10 cellular contexts compared by ENCODE assay signal in genomic region chr11:27926981-27927481, GRCh38.
DNase-seq lines count a peak whose midpoint lies in the region; TF ChIP-seq lines count a peak whose summit lies in the region.
"Had no signal": no experiment of that assay in that cellular context is flagged by ENCODE, and none has a peak within 500 bp of the region (broad histone marks: within the 10 kb centered on the region; RNA-seq: fewer than 3 reads in every experiment).

No MANE protein-coding gene starts in this region.

- TF ChIP-seq POLR2A in uterus (IDR thresholded peaks at IDR 0.05): no peak

- H3K56ac ChIP-seq in mesendoderm (ENCODE audit: low read length): no peak overlapping the region

- no peak overlapping the region for H3K4me3 Mint-ChIP-seq in activated naive CD4-positive, alpha-beta T cell treated with anti-CD3 and anti-CD28 coated beads, Interleukin-2, amount 10 ng/mL, durations not matched to agents 7 days and 5 days

- H3K79me1 ChIP-seq in mesendoderm (ENCODE audit: low read length): no peaks in the 10 kb centered on the region

- no peaks in the 10 kb centered on the region for H3K79me2 ChIP-seq in mesendoderm (ENCODE audit: control insufficient read depth, insufficient read depth, low read length)
- H3K79me2 ChIP-seq: hepatocyte had no signal

- no peak overlapping the region for H4K5ac ChIP-seq in mesendoderm (ENCODE audit: low read length)

- no peaks in the 10 kb centered on the region for H3K27me3 Mint-ChIP-seq in activated naive CD4-positive, alpha-beta T cell treated with anti-CD3 and anti-CD28 coated beads, Interleukin-2, amount 10 ng/mL, durations not matched to agents 7 days and 5 days

- H2BK5ac ChIP-seq in mesendoderm (ENCODE audit: low read length): no peak overlapping the region

- H2BK15ac ChIP-seq in mesendoderm (replicated peaks; ENCODE audit: low read depth): no peak overlapping the region

- H3K23ac ChIP-seq in mesendoderm (ENCODE audit: low read length): no peak overlapping the region

- H3K4me3 ChIP-seq in WERI-Rb-1 (ENCODE audit: low read depth, low read length): no peak overlapping the region
- H3K4me3 ChIP-seq in mesendoderm (ENCODE audit: low read length): no peak overlapping the region
- H3K4me3 ChIP-seq in uterus: no peak overlapping the region
- H3K4me3 ChIP-seq: hepatocyte had no signal

- no peak overlapping the region for H4K8ac ChIP-seq in mesendoderm (ENCODE audit: low read depth, low read length)

- H2BK120ac ChIP-seq in mesendoderm (ENCODE audit: low read depth, low read length): no peak overlapping the region

- DNase-seq in ELR (ENCODE audit: low read depth) (peak; percentile 97), MV-4-11 (lab: John Stamatoyannopoulos, UW) (peak; percentile 100), WERI-Rb-1 (peak; percentile 11), mesendoderm (peak; percentile 45), mucosa of gallbladder (ENCODE audit: low spot score) (no peak), uterus (no peak), DMS53 (lab: John Stamatoyannopoulos, UW) (no peak)
- DNase-seq in activated naive CD4-positive, alpha-beta T cell treated with anti-CD3 and anti-CD28 coated beads, Interleukin-2, amount 10 ng/mL, durations not matched to agents 7 days and 5 days: no peak
- DNase-seq: NCI-H1048 had no signal

- no peaks in the 10 kb centered on the region for H3K36me3 ChIP-seq in WERI-Rb-1
- H3K36me3 ChIP-seq in mesendoderm (ENCODE audit: control insufficient read depth, insufficient read depth, low read length): no peaks in the 10 kb centered on the region
- H3K36me3 ChIP-seq in uterus: no peaks in the 10 kb centered on the region

- no CpG with 5 or more reads among the region's 4 CpGs for WGBS in mesendoderm (ENCODE audit: extremely low coverage, insufficient coverage, low lambda C conversion rate)

- no peaks in the 10 kb centered on the region for H3K9me3 ChIP-seq in WERI-Rb-1 (ENCODE audit: severe bottlenecking)
- H3K9me3 ChIP-seq in uterus: no peaks in the 10 kb centered on the region

- no peak overlapping the region for H3K18ac ChIP-seq in mesendoderm (ENCODE audit: low read length)

- H3K27ac ChIP-seq in WERI-Rb-1: no peak overlapping the region
- H3K27ac ChIP-seq in mesendoderm (ENCODE audit: low read depth, low read length): no peak overlapping the region
- no peak overlapping the region for H3K27ac ChIP-seq in uterus
- H3K27ac ChIP-seq: hepatocyte had no signal

- intact Hi-C loops in uterus (cut with DNase I; ENCODE audit: low total_unique reads): no loop called here

- no peak for TF ChIP-seq CTCF in WERI-Rb-1 (IDR thresholded peaks at IDR 0.05; ENCODE audit: low read depth, low read length)
- no peak for TF ChIP-seq CTCF in uterus (IDR thresholded peaks at IDR 0.05)

- no peak overlapping the region for H2AK5ac ChIP-seq in mesendoderm (ENCODE audit: low read length)

- H3K27me3 ChIP-seq in WERI-Rb-1 (ENCODE audit: insufficient read depth, low read depth, severe bottlenecking): no peaks in the 10 kb centered on the region
- no peaks in the 10 kb centered on the region for H3K27me3 ChIP-seq in mesendoderm (ENCODE audit: insufficient read depth, low read length, poor library complexity)
- H3K27me3 ChIP-seq in uterus: no peaks in the 10 kb centered on the region
- H3K27me3 ChIP-seq: hepatocyte had no signal

- CTCF ChIA-PET in activated naive CD4-positive, alpha-beta T cell treated with anti-CD3 and anti-CD28 coated beads, Interleukin-2, amount 10 ng/mL, durations not matched to agents 7 days and 5 days (lab: Charles Lee): no interaction called here

- no peak overlapping the region for H3K4me2 ChIP-seq in mesendoderm (ENCODE audit: low read length)
- H3K4me2 ChIP-seq: hepatocyte had no signal

- no peak overlapping the region for H3K9ac ChIP-seq in mesendoderm (ENCODE audit: low read length)

- H3K9me3 Mint-ChIP-seq in activated naive CD4-positive, alpha-beta T cell treated with anti-CD3 and anti-CD28 coated beads, Interleukin-2, amount 10 ng/mL, durations not matched to agents 7 days and 5 days: no peaks in the 10 kb centered on the region

- H3K4me1 ChIP-seq in mesendoderm (ENCODE audit: control insufficient read depth, low read depth, low read length): no peaks in the 10 kb centered on the region
- no peaks in the 10 kb centered on the region for H3K4me1 ChIP-seq in uterus

- no peaks in the 10 kb centered on the region for H3K4me1 Mint-ChIP-seq in activated naive CD4-positive, alpha-beta T cell treated with anti-CD3 and anti-CD28 coated beads, Interleukin-2, amount 10 ng/mL, durations not matched to agents 7 days and 5 days

- no peaks in the 10 kb centered on the region for H3K36me3 Mint-ChIP-seq in activated naive CD4-positive, alpha-beta T cell treated with anti-CD3 and anti-CD28 coated beads, Interleukin-2, amount 10 ng/mL, durations not matched to agents 7 days and 5 days

- H3K27ac Mint-ChIP-seq in activated naive CD4-positive, alpha-beta T cell treated with anti-CD3 and anti-CD28 coated beads, Interleukin-2, amount 10 ng/mL, durations not matched to agents 7 days and 5 days: no peak overlapping the region

- no peak overlapping the region for H3K4ac ChIP-seq in mesendoderm (ENCODE audit: low read depth, low read length)

Comparison
In these comparisons a context has a peak if more than half of its experiments do, and no peak if none do; other contexts are left out.
1. DNase-seq: peak in ELR (single experiment), MV-4-11 (single experiment), WERI-Rb-1 (single experiment) and mesendoderm (single experiment); none in mucosa of gallbladder (single experiment), uterus (0 of 2), DMS53 (single experiment) and activated naive CD4-positive, alpha-beta T cell treated with anti-CD3 and anti-CD28 coated beads, Interleukin-2, amount 10 ng/mL, durations not matched to agents 7 days and 5 days (single experiment).